ENCODE assay signal across 19 cellular contexts in genomic region chr5:10588109-10588775, GRCh38. TPM values are rescaled to one million over a fixed set of nuclear protein-coding genes. Genes with fewer than 3 reads are reported as not detected.
DNase-seq lines count a peak whose midpoint lies in the region; TF ChIP-seq lines count a peak whose summit lies in the region.
"Had no signal": no experiment of that assay in that cellular context is flagged by ENCODE, and none has a peak within 500 bp of the region (broad histone marks: within the 10 kb centered on the region; RNA-seq: fewer than 3 reads in every experiment).

No MANE protein-coding gene starts in this region.

- peaks cover 35% of the 10 kb centered on the region for H3K36me3 ChIP-seq in OCI-LY3 (replicated peaks; ENCODE audit: low read depth, low read length)
- H3K36me3 ChIP-seq in CD8-positive, alpha-beta memory T cell (ENCODE audit: insufficient read depth, low read length): no peaks in the 10 kb centered on the region
- H3K36me3 ChIP-seq: HAP-1 had no signal

- intact Hi-C loops in posterior cingulate gyrus (cut with DNase I): no loop called here

- POLR2A ChIA-PET in CD8-positive, alpha-beta memory T cell (lab: Charles Lee): no interaction called here

- peaks cover 0 to 6% (median 3%) of the 10 kb centered on the region in 5 donors for H3K9me3 Mint-ChIP-seq in CD8-positive, alpha-beta memory T cell

- no peaks in the 10 kb centered on the region for H3K27me3 ChIP-seq in OCI-LY3 (ENCODE audit: low read depth, low read length)
- no peaks in the 10 kb centered on the region for H3K27me3 ChIP-seq in CD8-positive, alpha-beta memory T cell (ENCODE audit: insufficient read depth, low read length, poor library complexity, severe bottlenecking)

- no peak overlapping the region for H3K4me3 Mint-ChIP-seq in CD8-positive, alpha-beta memory T cell
- H3K4me3 Mint-ChIP-seq: CD4-positive, alpha-beta memory T cell had no signal

- TF ChIP-seq CTCF in OCI-LY3 (IDR thresholded peaks at IDR 0.05; ENCODE audit: low read depth, low read length): no peak

- no peaks in the 10 kb centered on the region for H3K9me3 ChIP-seq in OCI-LY3 (ENCODE audit: insufficient read depth, low read length)
- no peaks in the 10 kb centered on the region for H3K9me3 ChIP-seq in CD8-positive, alpha-beta memory T cell (ENCODE audit: low read length)
- H3K9me3 ChIP-seq: HAP-1 had no signal

- DNase-seq in activated CD8-positive, alpha-beta memory T cell treated with anti-CD3 and anti-CD28 coated beads, Interleukin-2, amount 50 U/mL, for 48 hours: peak; percentile 17
- no peak for DNase-seq in activated CD8-positive, alpha-beta memory T cell treated with anti-CD3 and anti-CD28 coated beads, Interleukin-2, amount 50 U/mL, for 4 hours
- peak; percentile 26 for DNase-seq in ecto neural progenitor cell (ENCODE audit: low spot score)
- DNase-seq in stimulated activated CD8-positive, alpha-beta memory T cell treated with anti-CD3 and anti-CD28 coated beads, Interleukin-4, amount 100 ng/mL, for 48 hours: peak; percentile 6
- DNase-seq in posterior cingulate gyrus: no peak
- DNase-seq in NCI-H2227 (lab: John Stamatoyannopoulos, UW; ENCODE audit: unreplicated experiment): no peak
- DNase-seq in CD8-positive, alpha-beta memory T cell: no peak
- DNase-seq: Calu3; CD4-positive, alpha-beta memory T cell; EL; NCI-H1417 treated with DMSO at 0.1 percent for 48 hours; NCI-H187 treated with DMSO at 0.1 percent for 48 hours; NCI-H226; NCI-H82; PC-3 had no signal

- peak overlapping the region; percentile 19 for H3K4me2 ChIP-seq in OCI-LY3 (ENCODE audit: low read length)
- H3K4me2 ChIP-seq: KMS-11 had no signal

- no peak overlapping the region for H3K9ac ChIP-seq in OCI-LY3 (ENCODE audit: low read length)
- H3K9ac ChIP-seq: KMS-11 had no signal

- H3K27ac Mint-ChIP-seq in CD8-positive, alpha-beta memory T cell: no peak overlapping the region

- no peak overlapping the region for H3K4me3 ChIP-seq in OCI-LY3 (ENCODE audit: low read length)
- no peak overlapping the region for H3K4me3 ChIP-seq in CD8-positive, alpha-beta memory T cell (ENCODE audit: low read length)
- H3K4me3 ChIP-seq: HAP-1 had no signal

- H3K27ac ChIP-seq in OCI-LY3 (ENCODE audit: low read length): peak overlapping the region; percentile 9; the same call in 1 of the 2 replicates
- H3K27ac ChIP-seq in CD8-positive, alpha-beta memory T cell (ENCODE audit: low read depth, low read length): no peak overlapping the region
- H3K27ac ChIP-seq: 22Rv1, KMS-11 had no signal

- H2AFZ ChIP-seq in OCI-LY3 (ENCODE audit: low read depth, low read length): no peak overlapping the region

- CTCF ChIA-PET in CD8-positive, alpha-beta memory T cell (lab: Charles Lee): no interaction called here

- peaks cover 100% of the 10 kb centered on the region for H3K79me2 ChIP-seq in OCI-LY3 (ENCODE audit: low read length)

- peaks cover 0 to 6% (median 5%) of the 10 kb centered on the region in 3 donors for H3K36me3 Mint-ChIP-seq in CD8-positive, alpha-beta memory T cell

- H4K20me1 ChIP-seq in OCI-LY3 (ENCODE audit: insufficient read depth, low read length): peaks cover 55% of the 10 kb centered on the region

- peaks cover 4 to 14% (median 8%) of the 10 kb centered on the region in 3 donors for H3K4me1 Mint-ChIP-seq in CD8-positive, alpha-beta memory T cell

- H3K4me1 ChIP-seq in OCI-LY3 (ENCODE audit: low read length): peaks cover 94% of the 10 kb centered on the region
- no peaks in the 10 kb centered on the region for H3K4me1 ChIP-seq in CD8-positive, alpha-beta memory T cell (ENCODE audit: insufficient read depth, low read length)

- peaks cover 6 to 10% of the 10 kb centered on the region in 2 donors for H3K27me3 Mint-ChIP-seq in CD8-positive, alpha-beta memory T cell
- H3K27me3 Mint-ChIP-seq: CD4-positive, alpha-beta memory T cell had no signal

RNA-seq across cellular contexts. Expression of gene ANKRD33B, which starts 24.4 kb away (rescaled TPM):
- total RNA-seq in CD8-positive, alpha-beta memory T cell: 10 to 100 TPM; 29.6 to 32.7 TPM
- polyA plus RNA-seq in CD8-positive, alpha-beta memory T cell: 0.06 TPM

Comparison
In these comparisons a context has a peak if more than half of its experiments do, and no peak if none do; other contexts are left out.
1. DNase-seq: peak in activated CD8-positive, alpha-beta memory T cell treated with anti-CD3 and anti-CD28 coated beads, Interleukin-2, amount 50 U/mL, for 48 hours (single experiment), ecto neural progenitor cell (single experiment) and stimulated activated CD8-positive, alpha-beta memory T cell treated with anti-CD3 and anti-CD28 coated beads, Interleukin-4, amount 100 ng/mL, for 48 hours (single experiment); none in activated CD8-positive, alpha-beta memory T cell treated with anti-CD3 and anti-CD28 coated beads, Interleukin-2, amount 50 U/mL, for 4 hours (single experiment), posterior cingulate gyrus (0 of 10), NCI-H2227 (single experiment) and CD8-positive, alpha-beta memory T cell (0 of 5).